1 cellular context compared by ENCODE assay signal in genomic region chr1:160098852-160099647, GRCh38.
TF ChIP-seq lines count a peak whose summit lies in the region.

No MANE protein-coding gene starts in this region.

TF ChIP-seq in HepG2, 621 proteins besides CTCF, POLR2A, EP300 and RAD21 (continued from another document and continues in another):
- TF ChIP-seq AFF4 (CRISPR knock-in tag; IDR thresholded peaks at IDR 0.05) (no peak), ZFP36L2 (CRISPR knock-in tag; IDR thresholded peaks at IDR 0.05) (no peak), PHF21A (CRISPR knock-in tag; IDR thresholded peaks at IDR 0.05) (no peak), MIXL1 (CRISPR knock-in tag; IDR thresholded peaks at IDR 0.05) (0 out of 2 replicates have a peak, but pooled peaks have one; percentile 14), TBP (CRISPR knock-in tag; IDR thresholded peaks at IDR 0.05) (no peak), ZNF430 (CRISPR knock-in tag; IDR thresholded peaks at IDR 0.05) (no peak), ZNF18 (CRISPR knock-in tag; IDR thresholded peaks at IDR 0.05; ENCODE audit: insufficient replicate concordance) (no peak), WIZ (CRISPR knock-in tag; IDR thresholded peaks at IDR 0.05) (no peak), ZNF33A (CRISPR knock-in tag; IDR thresholded peaks at IDR 0.05; ENCODE audit: borderline replicate concordance) (no peak), ZBTB2 (CRISPR knock-in tag; IDR thresholded peaks at IDR 0.05; ENCODE audit: low read depth) (no peak), SMAD9 (CRISPR knock-in tag; IDR thresholded peaks at IDR 0.05) (no peak), ATF5 (CRISPR knock-in tag; IDR thresholded peaks at IDR 0.05; ENCODE audit: low read depth) (no peak), ZNF609 (CRISPR knock-in tag; IDR thresholded peaks at IDR 0.05; ENCODE audit: borderline replicate concordance) (no peak), ZNF691 (CRISPR knock-in tag; IDR thresholded peaks at IDR 0.05; ENCODE audit: borderline replicate concordance, low read depth) (no peak), NFATC3 (CRISPR knock-in tag; IDR thresholded peaks at IDR 0.05) (no peak), ZSCAN20 (CRISPR knock-in tag; IDR thresholded peaks at IDR 0.05; ENCODE audit: borderline replicate concordance) (no peak), ZNF30 (CRISPR knock-in tag; IDR thresholded peaks at IDR 0.05) (no peak), ZNF318 (CRISPR knock-in tag; IDR thresholded peaks at IDR 0.05) (no peak), PRPF4 (IDR thresholded peaks at IDR 0.05; ENCODE audit: low read depth, low read length, poor library complexity, severe bottlenecking) (no peak), GRHL1 (CRISPR knock-in tag; conservative IDR thresholded peaks at IDR 0.05) (no peak), HNRNPL (IDR thresholded peaks at IDR 0.05; ENCODE audit: low read depth, low read length) (no peak), ZNF264 (CRISPR knock-in tag; IDR thresholded peaks at IDR 0.05) (peak; percentile 65; the same call in 1 of the 2 replicates), KDM5A (IDR thresholded peaks at IDR 0.05; ENCODE audit: borderline replicate concordance, low read length) (no peak; the same call in 1 of the 2 replicates), HIC2 (CRISPR knock-in tag; IDR thresholded peaks at IDR 0.05; ENCODE audit: low read depth) (no peak)
